ENCODE assay signal across 23 cellular contexts in the genomic region with DNA sequence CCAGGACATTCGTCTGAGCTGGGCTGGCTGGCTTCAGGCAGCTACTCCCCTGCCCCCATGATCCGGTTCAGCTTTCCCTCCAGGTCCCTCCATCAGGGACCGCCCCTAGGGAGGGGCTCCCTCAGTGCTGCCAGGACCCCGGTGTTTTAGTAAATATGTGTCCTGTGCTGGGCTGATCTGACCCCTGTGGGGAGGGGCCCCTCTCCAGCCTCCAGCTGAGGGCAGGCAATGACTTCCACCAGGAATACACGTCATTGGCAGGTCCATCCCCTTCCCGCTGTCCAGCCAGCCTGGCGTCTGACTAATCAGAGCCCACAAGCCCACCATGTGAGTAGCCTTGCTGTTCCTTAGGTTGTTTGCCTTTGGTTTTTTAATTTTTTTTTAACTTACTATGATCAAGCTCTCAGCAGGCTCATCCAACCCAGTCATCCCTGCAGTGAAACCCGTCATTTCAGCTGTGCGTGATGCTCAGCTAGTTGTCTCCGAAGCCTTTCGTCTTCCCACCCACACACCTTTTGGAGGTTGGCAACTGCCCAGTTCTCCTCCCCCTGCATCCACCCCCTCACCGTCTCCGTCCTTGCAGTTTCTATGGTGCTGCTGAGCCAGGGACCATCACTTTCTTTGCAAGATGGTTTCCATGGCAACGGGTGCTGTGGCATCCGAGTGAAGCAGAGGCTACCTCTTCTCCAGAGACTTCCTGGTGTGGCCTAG. TPM values are rescaled to one million over a fixed set of nuclear protein-coding genes. Genes with fewer than 3 reads are reported as not detected.
DNase-seq lines count a peak whose midpoint lies in the region; ATAC-seq and TF ChIP-seq lines count a peak whose summit lies in the region.
"Had no signal": no experiment of that assay in that cellular context is flagged by ENCODE, and none has a peak within 500 bp of the region (broad histone marks: within the 10 kb centered on the region; RNA-seq: fewer than 3 reads in every experiment).

No MANE protein-coding gene starts in this region.

- H3F3A ChIP-seq in GM23338 (replicated peaks; ENCODE audit: low read depth) = no peaks in the 10 kb centered on the region
- H3F3A ChIP-seq in neural cell (ENCODE audit: insufficient read depth, low read length, poor library complexity, severe bottlenecking) = no peaks in the 10 kb centered on the region

- H3K4me1 ChIP-seq in GM23338 (ENCODE audit: insufficient read depth) = peaks cover 7% of the 10 kb centered on the region; the same call in 1 of the 2 replicates
- H3K4me1 ChIP-seq: gastroesophageal sphincter, parathyroid adenoma had no signal

- H3K4me2 ChIP-seq in GM23338 (no peak overlapping the region), neural cell (ENCODE audit: low read length) (no peak overlapping the region)

- H3K36me3 Mint-ChIP-seq in GM23338 (ENCODE audit: low read depth) = no peaks in the 10 kb centered on the region
- H3K36me3 Mint-ChIP-seq in T-helper 2 cell treated with Interferon-gamma antibody and Interleukin-4, amounts not matched to agents 5 μg/mL and 100 μg/mL, for 36 hours (ENCODE audit: low read depth) = no peaks in the 10 kb centered on the region

- no peak overlapping the region for H3K4me3 Mint-ChIP-seq in GM23338
- no peak overlapping the region for H3K4me3 Mint-ChIP-seq in T-helper 2 cell treated with Interferon-gamma antibody and Interleukin-4, amounts not matched to agents 5 μg/mL and 100 μg/mL, for 36 hours
- H3K4me3 Mint-ChIP-seq: dendritic cell treated with granulocyte-macrophage colony-stimulating factor and Interleukin-4, amounts not matched to agents 40 ng/mL and 50 ng/mL, for 4 days had no signal

- H2AFZ ChIP-seq in GM23338 (no peak overlapping the region), neural cell (ENCODE audit: low read depth, low read length) (no peak overlapping the region)
- H2AFZ ChIP-seq: parathyroid adenoma had no signal

- H3K27ac ChIP-seq in GM23338 (ENCODE audit: low read depth) (no peak overlapping the region), cingulate gyrus (ENCODE audit: low read depth, low read length) (peak overlapping the region; percentile 56), neural cell (ENCODE audit: low read length) (no peak overlapping the region)
- H3K27ac ChIP-seq: gastroesophageal sphincter, parathyroid adenoma, spleen, suprapubic skin had no signal

- H3K9ac ChIP-seq in neural cell (ENCODE audit: low read length) = no peak overlapping the region
- H3K9ac ChIP-seq: parathyroid adenoma had no signal

- no peaks in the 10 kb centered on the region for H3K9me3 ChIP-seq in neural cell (ENCODE audit: low read length)
- H3K9me3 ChIP-seq: suprapubic skin had no signal

- H3K9me3 Mint-ChIP-seq in GM23338 = no peaks in the 10 kb centered on the region
- H3K9me3 Mint-ChIP-seq in T-helper 2 cell treated with Interferon-gamma antibody and Interleukin-4, amounts not matched to agents 5 μg/mL and 100 μg/mL, for 36 hours = no peaks in the 10 kb centered on the region

- DNase-seq in GM23338 (ENCODE audit: low spot score) (peak; percentile 45), NCI-H2227 (lab: John Stamatoyannopoulos, UW; ENCODE audit: unreplicated experiment) (peak; percentile 87), posterior vena cava (ENCODE audit: low spot score) (no peak), kidney tubule cell (ENCODE audit: low spot score) (no peak)
- no peak for DNase-seq in T-helper 2 cell treated with Interferon-gamma antibody and Interleukin-4, amounts not matched to agents 5 μg/mL and 100 μg/mL, for 36 hours (ENCODE audit: low spot score)
- DNase-seq: activated CD4-positive, CD25-positive, alpha-beta regulatory T cell treated with anti-CD3 and anti-CD28 coated beads, Interleukin-2, amount 50 U/mL, for 72 hours; NCI-H1092 treated with DMSO at 0.1 percent for 48 hours; spleen; T-helper 9 cell had no signal

- no peak for TF ChIP-seq RAD21 in neural cell (conservative IDR thresholded peaks at IDR 0.05)

- intact Hi-C loops in posterior vena cava (cut with DNase I) = no loop called here

- H3K4me1 Mint-ChIP-seq in GM23338 = peaks cover 15% of the 10 kb centered on the region
- no peaks in the 10 kb centered on the region for H3K4me1 Mint-ChIP-seq in T-helper 2 cell treated with Interferon-gamma antibody and Interleukin-4, amounts not matched to agents 5 μg/mL and 100 μg/mL, for 36 hours (ENCODE audit: low read depth)

- H3K4me3 ChIP-seq in GM23338 (no peak overlapping the region), neural cell (ENCODE audit: low read length) (peak overlapping the region; percentile 20)
- H3K4me3 ChIP-seq: gastroesophageal sphincter, spleen, suprapubic skin had no signal

- TF ChIP-seq EP300 in neural cell (conservative IDR thresholded peaks at IDR 0.05; ENCODE audit: poor library complexity, severe bottlenecking) = no peak

- H4K20me1 ChIP-seq in GM23338 (replicated peaks; ENCODE audit: insufficient read depth) (no peaks in the 10 kb centered on the region), neural cell (ENCODE audit: insufficient read depth) (no peaks in the 10 kb centered on the region)

- no peak for TF ChIP-seq CTCF in GM23338 (conservative IDR thresholded peaks at IDR 0.05; ENCODE audit: low read depth in 2 of 2)
- TF ChIP-seq CTCF in neural cell (IDR thresholded peaks at IDR 0.05; ENCODE audit: poor library complexity, severe bottlenecking) = no peak

- H3K79me2 ChIP-seq in GM23338 (replicated peaks; ENCODE audit: insufficient read depth) = no peaks in the 10 kb centered on the region
- H3K79me2 ChIP-seq in neural cell (replicated peaks; ENCODE audit: insufficient read depth, low read length) = no peaks in the 10 kb centered on the region
- H3K79me2 ChIP-seq: parathyroid adenoma had no signal

- no peak; the same call in 2 of the 3 replicates for ATAC-seq in GM23338
- ATAC-seq in HG03354 (IDR thresholded peaks at IDR 0.05; ENCODE audit: poor library complexity, severe bottlenecking, unreplicated experiment) = no peak
- ATAC-seq: gastroesophageal sphincter, HCT116, Panc1 had no signal

- no peak overlapping the region for H3K27ac Mint-ChIP-seq in GM23338
- H3K27ac Mint-ChIP-seq in T-helper 2 cell treated with Interferon-gamma antibody and Interleukin-4, amounts not matched to agents 5 μg/mL and 100 μg/mL, for 36 hours = no peak overlapping the region
- H3K27ac Mint-ChIP-seq: dendritic cell treated with granulocyte-macrophage colony-stimulating factor and Interleukin-4, amounts not matched to agents 40 ng/mL and 50 ng/mL, for 4 days had no signal

- H3K36me3 ChIP-seq in GM23338 (ENCODE audit: insufficient read depth) (no peaks in the 10 kb centered on the region), neural cell (ENCODE audit: insufficient read depth, low read length) (no peaks in the 10 kb centered on the region)
- H3K36me3 ChIP-seq: gastroesophageal sphincter, spleen, suprapubic skin had no signal

- H3K27me3 ChIP-seq in GM23338 (ENCODE audit: insufficient read depth) = no peaks in the 10 kb centered on the region
- H3K27me3 ChIP-seq in neural cell (ENCODE audit: insufficient read depth, low read depth, low read length) = no peaks in the 10 kb centered on the region
- H3K27me3 ChIP-seq: suprapubic skin had no signal

- H3K9me2 ChIP-seq in GM23338 (ENCODE audit: insufficient read depth) (no peaks in the 10 kb centered on the region), neural cell (ENCODE audit: insufficient read depth, low read length) (no peaks in the 10 kb centered on the region)

- H3K27me3 Mint-ChIP-seq in GM23338 (ENCODE audit: insufficient read depth, low read depth, poor library complexity) = peaks cover 17% of the 10 kb centered on the region
- no peaks in the 10 kb centered on the region for H3K27me3 Mint-ChIP-seq in T-helper 2 cell treated with Interferon-gamma antibody and Interleukin-4, amounts not matched to agents 5 μg/mL and 100 μg/mL, for 36 hours (ENCODE audit: low read depth)

TF ChIP-seq in GM23338, 12 proteins besides CTCF, POLR2A, EP300 and RAD21 (continues in another document):
- TF ChIP-seq ZNF114 (CRISPR knock-in tag; IDR thresholded peaks at IDR 0.05) = no peak

TF ChIP-seq in neural cell, 6 proteins besides CTCF, POLR2A, EP300 and RAD21 (continues in another document):
- TF ChIP-seq EZH2 (IDR thresholded peaks at IDR 0.05; ENCODE audit: borderline replicate concordance, insufficient read depth, low read length, poor library complexity, severe bottlenecking) (no peak), MXI1 (conservative IDR thresholded peaks at IDR 0.05; ENCODE audit: poor library complexity, severe bottlenecking) (no peak)

RNA-seq across cellular contexts. Expression of gene SERPINA4, which starts 16.0 kb away (rescaled TPM):
- not detected in 2 replicates for total RNA-seq in GM23338 (2014; rRNA removed; shearing (Covaris generic))
- polyA plus RNA-seq in GM23338 (2016; fragmentation: Nextera tagmentation; extraction: Ambion mirVana) = not detected in 2 replicates
- polyA plus RNA-seq in neural cell = not detected in 2 replicates
- not detected in 2 replicates for polyA minus RNA-seq in neural cell
- not detected for total RNA-seq in posterior vena cava
- total RNA-seq: epithelial cell of proximal tubule, G401, gastroesophageal sphincter, HT1080, LHCN-M2, lower leg skin, spleen, suprapubic skin had no signal
- polyA plus RNA-seq: spleen had no signal

RNA-seq across cellular contexts. Expression of gene SERPINA5, which starts 35.9 kb away (rescaled TPM):
- 0.90 and 1.3 TPM in 2 replicates for total RNA-seq in GM23338 (2014; rRNA removed; shearing (Covaris generic))
- 0.12 and 0.81 TPM in 2 replicates for polyA plus RNA-seq in GM23338 (2016; fragmentation: Nextera tagmentation; extraction: Ambion mirVana)
- polyA plus RNA-seq in neural cell = 4.7 TPM in 1 of 2 replicates, not detected in the other
- polyA minus RNA-seq in neural cell = not detected in 2 replicates
- 10 to 100 TPM in 1 of 2 donors, 1 to 10 TPM in 1; 5.2 to 13.6 TPM for total RNA-seq in posterior vena cava
- total RNA-seq: G401, HT1080 had no signal

RNA-seq across cellular contexts. Expression of gene SERPINA12, which starts 36.0 kb away (rescaled TPM):
- total RNA-seq in GM23338 (2014; rRNA removed; shearing (Covaris generic)) = not detected in 2 replicates
- not detected in 2 replicates for polyA plus RNA-seq in GM23338 (2016; fragmentation: Nextera tagmentation; extraction: Ambion mirVana)
- polyA plus RNA-seq in neural cell = not detected in 2 replicates
- polyA minus RNA-seq in neural cell = not detected in 2 replicates
- total RNA-seq in posterior vena cava = not detected
- total RNA-seq: epithelial cell of proximal tubule, G401, gastroesophageal sphincter, HT1080, LHCN-M2, spleen had no signal
- polyA plus RNA-seq: spleen had no signal

Comparison
In these comparisons a context has a peak if more than half of its experiments do, and no peak if none do; other contexts are left out.
1. DNase-seq: peak in GM23338 (single experiment) and NCI-H2227 (single experiment); none in T-helper 2 cell treated with Interferon-gamma antibody and Interleukin-4, amounts not matched to agents 5 μg/mL and 100 μg/mL, for 36 hours (single experiment), posterior vena cava (single experiment) and kidney tubule cell (single experiment).